8 cellular contexts compared by ENCODE assay signal in the genomic region with DNA sequence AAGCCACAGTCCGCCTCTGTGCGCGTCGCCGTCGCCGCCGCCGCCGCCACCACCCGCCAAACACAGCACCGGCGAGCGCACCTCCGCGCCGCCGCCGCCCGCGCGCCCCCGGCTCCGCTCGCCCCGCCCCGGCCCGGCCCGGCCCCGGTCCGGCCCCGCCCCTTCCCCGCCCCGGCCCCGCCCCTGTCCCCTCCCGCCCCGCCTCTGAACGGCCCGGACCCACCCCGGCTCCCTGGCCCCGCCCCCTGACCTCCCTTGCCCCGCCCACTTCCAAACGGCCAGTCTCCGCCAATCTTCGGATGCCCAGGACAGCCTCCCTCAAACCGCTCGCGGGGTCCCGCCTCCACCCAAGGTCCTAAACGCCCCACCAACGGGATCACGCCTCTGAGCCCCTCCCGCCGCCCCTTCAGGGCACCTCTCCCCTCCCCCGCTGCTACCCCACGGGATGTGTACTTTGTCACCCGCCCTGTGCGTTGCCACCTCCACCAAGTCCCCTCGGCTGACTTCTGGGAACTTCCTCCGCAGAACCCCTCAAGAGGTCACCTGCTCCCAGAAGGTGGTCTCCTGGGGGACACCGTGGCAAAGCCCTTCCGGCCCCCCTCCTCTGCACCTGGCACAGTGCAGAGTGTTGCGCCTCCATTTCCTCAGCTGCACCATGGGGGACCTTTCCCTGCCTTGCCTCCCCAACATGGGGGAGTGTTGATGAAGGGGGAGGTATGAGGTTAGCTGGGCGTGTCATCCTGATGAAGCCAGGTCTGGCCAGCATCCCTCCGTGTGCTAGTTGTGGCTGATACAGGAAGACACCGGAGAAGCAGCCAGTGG. TPM values are rescaled to one million over a fixed set of nuclear protein-coding genes. Genes with fewer than 3 reads are reported as not detected.
DNase-seq lines count a peak whose midpoint lies in the region; ATAC-seq and TF ChIP-seq lines count a peak whose summit lies in the region.

TSS of gene KIAA0930 (minus strand) at position 85 of the 822 bp plus-strand sequence. CDS start 191 bp downstream, outside the sequence.

- no peak for TF ChIP-seq CTCF in GM12864 (IDR thresholded peaks at IDR 0.05; ENCODE audit: low read depth, low read length, missing control alignments)
- no peak for TF ChIP-seq CTCF in foreskin keratinocyte (conservative IDR thresholded peaks at IDR 0.05)
- no peak for TF ChIP-seq CTCF in neural progenitor cell (IDR thresholded peaks at IDR 0.05)
- TF ChIP-seq CTCF in stomach (IDR thresholded peaks at IDR 0.05): no peak

- H3K9me3 ChIP-seq in neural progenitor cell (ENCODE audit: low read depth) (no peaks in the 10 kb centered on the region), stomach (no peaks in the 10 kb centered on the region)

- peak within 1 kb of the TSS; percentile 95 for H2AFZ ChIP-seq in neural progenitor cell (replicated peaks)

- H3K9me3 Mint-ChIP-seq in neural progenitor cell: no peaks in the 10 kb centered on the region

- DNase-seq in GM12864 (ENCODE audit: low read depth) (no peak), SK-MEL-5 (ENCODE audit: low read depth, low spot score) (peak; percentile 66), foreskin keratinocyte (no peak), neural progenitor cell (ENCODE audit: low spot score) (peak; percentile 93), stomach (peak; percentile 81)
- DNase-seq in activated naive CD4-positive, alpha-beta T cell (lab: John Stamatoyannopoulos, UW): peak; percentile 49 to 77 (median 65)

- H3K27me3 Mint-ChIP-seq in neural progenitor cell (ENCODE audit: insufficient read depth, low read depth): peaks cover 27% of the 10 kb centered on the region

- TF ChIP-seq EP300 in stomach (IDR thresholded peaks at IDR 0.05): no peak

- H3K79me2 ChIP-seq in neural progenitor cell (ENCODE audit: low read depth): no peaks in the 10 kb centered on the region

- peak within 1 kb of the TSS; percentile 42 for H3K27ac Mint-ChIP-seq in neural progenitor cell

- intact Hi-C loops in stomach (cut with DNase I; ENCODE audit: low total_unique reads): no loop called here

- H3K27me3 ChIP-seq in foreskin keratinocyte (no peaks in the 10 kb centered on the region), neural progenitor cell (peaks cover 24% of the 10 kb centered on the region), stomach (no peaks in the 10 kb centered on the region)

- H3K9ac ChIP-seq in neural progenitor cell: no peak within 1 kb of the TSS

- H4K20me1 ChIP-seq in neural progenitor cell (ENCODE audit: low read depth): peaks cover 41% of the 10 kb centered on the region

- in situ Hi-C loops in SK-MEL-5 (cut with HindIII; ENCODE audit: low pct_unique_long_range_greater_than_20kb, low sequenced_read_pairs): no loop called here

- ATAC-seq in HG03521 (IDR thresholded peaks at IDR 0.05; ENCODE audit: unreplicated experiment) (peak; percentile 55), foreskin keratinocyte (peak; percentile 15), HG03354 (IDR thresholded peaks at IDR 0.05; ENCODE audit: poor library complexity, severe bottlenecking, unreplicated experiment) (no peak)

- WGBS in stomach, 5 donors: 7 to 16% (median 13%) methylated on average over 20 to 52 of the region's 66 CpGs

- no peaks in the 10 kb centered on the region for H3K36me3 Mint-ChIP-seq in neural progenitor cell

- H3K4me3 ChIP-seq in GM12864 (ENCODE audit: low read depth, low read length) (peak within 1 kb of the TSS; percentile 61), neural progenitor cell (peak within 1 kb of the TSS; percentile 69), stomach (peak within 1 kb of the TSS; percentile 67 to 88 (median 80))

- H3K4me3 Mint-ChIP-seq in neural progenitor cell: peak within 1 kb of the TSS; percentile 95

- H3F3A ChIP-seq in neural progenitor cell (ENCODE audit: low read depth): peaks cover 17% of the 10 kb centered on the region

- peak within 1 kb of the TSS; percentile 38 for H3K27ac ChIP-seq in foreskin keratinocyte
- no peak within 1 kb of the TSS for H3K27ac ChIP-seq in neural progenitor cell
- H3K27ac ChIP-seq in stomach: peak within 1 kb of the TSS; percentile 54 to 80 (median 74)

- TF ChIP-seq POLR2A in stomach (IDR thresholded peaks at IDR 0.05): no peak

- H3K4me1 Mint-ChIP-seq in neural progenitor cell: peaks cover 32% of the 10 kb centered on the region

- H3K4me1 ChIP-seq in foreskin keratinocyte: peaks cover 6% of the 10 kb centered on the region
- peaks cover 22% of the 10 kb centered on the region for H3K4me1 ChIP-seq in neural progenitor cell
- H3K4me1 ChIP-seq in stomach: peaks cover 27 to 78% (median 48%) of the 10 kb centered on the region in 4 donors

- peak within 1 kb of the TSS; percentile 100 for H3K4me2 ChIP-seq in neural progenitor cell

- H3K36me3 ChIP-seq in neural progenitor cell: no peaks in the 10 kb centered on the region
- H3K36me3 ChIP-seq in stomach: peaks cover 0 to 19% (median 9%) of the 10 kb centered on the region in 4 donors

RNA-seq across cellular contexts. Expression of gene KIAA0930, which starts in this region (rescaled TPM):
- total RNA-seq in SK-MEL-5 (2014; rRNA removed; shearing (Covaris generic)): 96.0 and 102 TPM in 2 replicates
- polyA plus RNA-seq in SK-MEL-5 (2015; cell fraction: cytosol; rRNA removed): 94.6 and 124 TPM in 2 replicates
- polyA plus RNA-seq in SK-MEL-5 (2015; cell fraction: nucleus; rRNA removed): 54.6 and 63.3 TPM in 2 replicates
- total RNA-seq in foreskin keratinocyte: 108 and 112 TPM in 2 replicates
- polyA plus RNA-seq in foreskin keratinocyte: 93.5 and 102 TPM in 2 replicates
- total RNA-seq in neural progenitor cell (ENCODE audit: low replicate concordance): 15.0 and 36.7 TPM in 2 replicates
- total RNA-seq in stomach: 10 to 100 TPM in 4 of 5 donors, 1 to 10 TPM in 1; 7.1 to 42.3 (median 11.3) TPM
- 10 to 100 TPM; 21.7 to 26.6 (median 25.2) TPM for polyA plus RNA-seq in stomach

Comparison
In these comparisons a context has a peak if more than half of its experiments do, and no peak if none do; other contexts are left out.
1. DNase-seq: peak in SK-MEL-5 (single experiment), activated naive CD4-positive, alpha-beta T cell (4 of 4), neural progenitor cell (single experiment) and stomach (single experiment); none in GM12864 (single experiment) and foreskin keratinocyte (0 of 2).
2. Peak in every context shown above with its lines, with median percentiles within 50 percentile points of each other: H3K4me3 ChIP-seq.